Comparison of ENCODE assay signal across 1 cellular context in the genomic region with DNA sequence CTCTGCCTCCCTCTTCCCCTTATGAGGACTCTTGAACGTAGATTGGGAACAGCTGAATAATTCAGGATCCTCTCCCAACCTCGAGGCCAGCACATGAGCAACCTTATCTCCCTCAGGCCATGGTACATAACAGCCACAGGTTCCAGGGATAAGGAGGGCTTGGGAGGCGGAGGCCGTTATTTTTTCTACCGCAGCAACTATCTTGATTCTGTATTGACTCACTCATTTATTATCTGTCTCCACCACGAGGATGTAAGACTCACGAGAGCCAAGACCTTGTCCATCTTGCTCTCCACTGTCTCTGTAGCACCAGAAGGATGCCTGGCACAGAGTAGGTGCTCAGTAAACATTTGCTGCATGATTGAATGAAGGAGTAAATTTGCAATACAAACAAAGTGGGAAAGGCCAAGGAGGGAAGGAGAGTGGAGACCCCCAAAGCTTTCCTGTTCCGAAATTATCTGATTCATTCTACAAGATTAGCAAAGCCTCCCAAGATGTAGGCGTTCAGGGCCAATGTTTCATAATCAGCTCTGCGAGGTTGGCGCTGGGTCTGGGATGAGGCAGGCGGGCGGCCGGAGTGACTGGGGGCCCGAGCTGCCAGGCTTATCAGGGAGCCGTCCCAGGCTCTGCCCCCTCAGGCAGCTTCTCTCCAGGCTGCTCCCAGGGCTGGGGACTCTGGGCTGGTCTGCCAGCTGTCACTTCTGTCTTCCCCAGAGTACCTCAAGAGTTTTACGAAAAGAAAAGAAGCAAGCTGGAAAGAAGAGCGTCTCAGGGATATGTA.
TF ChIP-seq lines count a peak whose summit lies in the region.

No MANE protein-coding gene starts in this region.

TF ChIP-seq in K562, 482 proteins besides CTCF, POLR2A, EP300 and RAD21 (continued from another document and continues in another):
- TF ChIP-seq, protein P1, sequence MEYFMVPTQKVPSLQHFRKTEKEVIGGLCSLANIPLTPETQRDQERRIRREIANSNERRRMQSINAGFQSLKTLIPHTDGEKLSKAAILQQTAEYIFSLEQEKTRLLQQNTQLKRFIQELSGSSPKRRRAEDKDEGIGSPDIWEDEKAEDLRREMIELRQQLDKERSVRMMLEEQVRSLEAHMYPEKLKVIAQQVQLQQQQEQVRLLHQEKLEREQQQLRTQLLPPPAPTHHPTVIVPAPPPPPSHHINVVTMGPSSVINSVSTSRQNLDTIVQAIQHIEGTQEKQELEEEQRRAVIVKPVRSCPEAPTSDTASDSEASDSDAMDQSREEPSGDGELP (CRISPR knock-in tag; IDR thresholded peaks at IDR 0.05; ENCODE audit: borderline replicate concordance) = peak; percentile 76
- no peak for TF ChIP-seq ZNF696 (CRISPR knock-in tag; conservative IDR thresholded peaks at IDR 0.05)
- no peak for TF ChIP-seq HOXB6 (CRISPR knock-in tag; IDR thresholded peaks at IDR 0.05; ENCODE audit: borderline replicate concordance)
- TF ChIP-seq ZNF780A (CRISPR knock-in tag; IDR thresholded peaks at IDR 0.05) = no peak
- peak; percentile 94 to 96 for TF ChIP-seq KDM1A (IDR thresholded peaks at IDR 0.05)
- TF ChIP-seq TCF3 (CRISPR knock-in tag; IDR thresholded peaks at IDR 0.05) = peak; percentile 99
- peak; percentile 89 for TF ChIP-seq ZNF766 (CRISPR knock-in tag; conservative IDR thresholded peaks at IDR 0.05)
- peak in 1 of 2 experiments; percentile 48; a peak in 2 of 4 replicates for TF ChIP-seq NRF1 (conservative IDR thresholded peaks at IDR 0.05 in 1 of 2, IDR thresholded peaks at IDR 0.05 in 1 of 2)
- TF ChIP-seq, protein P2, sequence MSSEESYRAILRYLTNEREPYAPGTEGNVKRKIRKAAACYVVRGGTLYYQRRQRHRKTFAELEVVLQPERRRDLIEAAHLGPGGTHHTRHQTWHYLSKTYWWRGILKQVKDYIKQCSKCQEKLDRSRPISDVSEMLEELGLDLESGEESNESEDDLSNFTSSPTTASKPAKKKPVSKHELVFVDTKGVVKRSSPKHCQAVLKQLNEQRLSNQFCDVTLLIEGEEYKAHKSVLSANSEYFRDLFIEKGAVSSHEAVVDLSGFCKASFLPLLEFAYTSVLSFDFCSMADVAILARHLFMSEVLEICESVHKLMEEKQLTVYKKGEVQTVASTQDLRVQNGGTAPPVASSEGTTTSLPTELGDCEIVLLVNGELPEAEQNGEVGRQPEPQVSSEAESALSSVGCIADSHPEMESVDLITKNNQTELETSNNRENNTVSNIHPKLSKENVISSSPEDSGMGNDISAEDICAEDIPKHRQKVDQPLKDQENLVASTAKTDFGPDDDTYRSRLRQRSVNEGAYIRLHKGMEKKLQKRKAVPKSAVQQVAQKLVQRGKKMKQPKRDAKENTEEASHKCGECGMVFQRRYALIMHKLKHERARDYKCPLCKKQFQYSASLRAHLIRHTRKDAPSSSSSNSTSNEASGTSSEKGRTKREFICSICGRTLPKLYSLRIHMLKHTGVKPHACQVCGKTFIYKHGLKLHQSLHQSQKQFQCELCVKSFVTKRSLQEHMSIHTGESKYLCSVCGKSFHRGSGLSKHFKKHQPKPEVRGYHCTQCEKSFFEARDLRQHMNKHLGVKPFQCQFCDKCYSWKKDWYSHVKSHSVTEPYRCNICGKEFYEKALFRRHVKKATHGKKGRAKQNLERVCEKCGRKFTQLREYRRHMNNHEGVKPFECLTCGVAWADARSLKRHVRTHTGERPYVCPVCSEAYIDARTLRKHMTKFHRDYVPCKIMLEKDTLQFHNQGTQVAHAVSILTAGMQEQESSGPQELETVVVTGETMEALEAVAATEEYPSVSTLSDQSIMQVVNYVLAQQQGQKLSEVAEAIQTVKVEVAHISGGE (CRISPR knock-in tag; IDR thresholded peaks at IDR 0.05) = peak in 1 of 3 experiments; percentile 78; a peak in 2 of 6 replicates
- TF ChIP-seq KLF10 (CRISPR knock-in tag; IDR thresholded peaks at IDR 0.05) = no peak
- TF ChIP-seq ZSCAN32 (CRISPR knock-in tag; IDR thresholded peaks at IDR 0.05) = no peak
- TF ChIP-seq LEF1 (IDR thresholded peaks at IDR 0.05) = peak; percentile 90
- TF ChIP-seq, protein P3, sequence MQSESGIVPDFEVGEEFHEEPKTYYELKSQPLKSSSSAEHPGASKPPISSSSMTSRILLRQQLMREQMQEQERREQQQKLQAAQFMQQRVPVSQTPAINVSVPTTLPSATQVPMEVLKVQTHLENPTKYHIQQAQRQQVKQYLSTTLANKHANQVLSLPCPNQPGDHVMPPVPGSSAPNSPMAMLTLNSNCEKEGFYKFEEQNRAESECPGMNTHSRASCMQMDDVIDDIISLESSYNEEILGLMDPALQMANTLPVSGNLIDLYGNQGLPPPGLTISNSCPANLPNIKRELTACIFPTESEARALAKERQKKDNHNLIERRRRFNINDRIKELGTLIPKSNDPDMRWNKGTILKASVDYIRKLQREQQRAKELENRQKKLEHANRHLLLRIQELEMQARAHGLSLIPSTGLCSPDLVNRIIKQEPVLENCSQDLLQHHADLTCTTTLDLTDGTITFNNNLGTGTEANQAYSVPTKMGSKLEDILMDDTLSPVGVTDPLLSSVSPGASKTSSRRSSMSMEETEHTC (IDR thresholded peaks at IDR 0.05) = peak; percentile 96
- no peak for TF ChIP-seq FOXA1 (IDR thresholded peaks at IDR 0.05; ENCODE audit: borderline replicate concordance)
- TF ChIP-seq ZKSCAN8 (CRISPR knock-in tag; IDR thresholded peaks at IDR 0.05) = peak; percentile 77; the same call in 1 of the 2 replicates
- no peak for TF ChIP-seq MAFF (IDR thresholded peaks at IDR 0.05; ENCODE audit: low read length)
- no peak for TF ChIP-seq JUNB (CRISPR knock-in tag; conservative IDR thresholded peaks at IDR 0.05)
- 0 out of 4 replicates have a peak, but pooled peaks of 1 of the 2 experiments have one; percentile 32 for TF ChIP-seq NONO (IDR thresholded peaks at IDR 0.05; ENCODE audit: low read depth in 2 of 2, low read length in 1 of 2)
- TF ChIP-seq STAT5B (CRISPR knock-in tag; IDR thresholded peaks at IDR 0.05) = no peak
- no peak for TF ChIP-seq ATF1 (CRISPR knock-in tag; IDR thresholded peaks at IDR 0.05)
- TF ChIP-seq ATF1 (tag; IDR thresholded peaks at IDR 0.05) = peak; percentile 35; the same call in 1 of the 2 replicates
- TF ChIP-seq TGIF2 (CRISPR knock-in tag; IDR thresholded peaks at IDR 0.05) = no peak
- no peak for TF ChIP-seq RBM17 (IDR thresholded peaks at IDR 0.05; ENCODE audit: borderline replicate concordance, low read depth, low read length)
- no peak for TF ChIP-seq ZNF695 (CRISPR knock-in tag; IDR thresholded peaks at IDR 0.05)
- peak; percentile 97 for TF ChIP-seq CTBP1 (IDR thresholded peaks at IDR 0.05; ENCODE audit: borderline replicate concordance)
- TF ChIP-seq CHD1 (IDR thresholded peaks at IDR 0.05; ENCODE audit: low read length) = no peak
- no peak for TF ChIP-seq PHTF2 (CRISPR knock-in tag; IDR thresholded peaks at IDR 0.05)
- TF ChIP-seq SNIP1 (IDR thresholded peaks at IDR 0.05; ENCODE audit: low read depth) = no peak
- peak; percentile 66; the same call in 1 of the 2 replicates for TF ChIP-seq ZNF274 (IDR thresholded peaks at IDR 0.05; ENCODE audit: borderline replicate concordance, low read depth, low read length)
- TF ChIP-seq, protein P4, sequence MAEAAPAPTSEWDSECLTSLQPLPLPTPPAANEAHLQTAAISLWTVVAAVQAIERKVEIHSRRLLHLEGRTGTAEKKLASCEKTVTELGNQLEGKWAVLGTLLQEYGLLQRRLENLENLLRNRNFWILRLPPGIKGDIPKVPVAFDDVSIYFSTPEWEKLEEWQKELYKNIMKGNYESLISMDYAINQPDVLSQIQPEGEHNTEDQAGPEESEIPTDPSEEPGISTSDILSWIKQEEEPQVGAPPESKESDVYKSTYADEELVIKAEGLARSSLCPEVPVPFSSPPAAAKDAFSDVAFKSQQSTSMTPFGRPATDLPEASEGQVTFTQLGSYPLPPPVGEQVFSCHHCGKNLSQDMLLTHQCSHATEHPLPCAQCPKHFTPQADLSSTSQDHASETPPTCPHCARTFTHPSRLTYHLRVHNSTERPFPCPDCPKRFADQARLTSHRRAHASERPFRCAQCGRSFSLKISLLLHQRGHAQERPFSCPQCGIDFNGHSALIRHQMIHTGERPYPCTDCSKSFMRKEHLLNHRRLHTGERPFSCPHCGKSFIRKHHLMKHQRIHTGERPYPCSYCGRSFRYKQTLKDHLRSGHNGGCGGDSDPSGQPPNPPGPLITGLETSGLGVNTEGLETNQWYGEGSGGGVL (CRISPR knock-in tag; IDR thresholded peaks at IDR 0.05) = no peak
- no peak for TF ChIP-seq TCF7 (IDR thresholded peaks at IDR 0.05; ENCODE audit: borderline replicate concordance)
- TF ChIP-seq DDX20 (tag; IDR thresholded peaks at IDR 0.05; ENCODE audit: low read depth) = no peak
- no peak for TF ChIP-seq TFAM (CRISPR knock-in tag; conservative IDR thresholded peaks at IDR 0.05)
- peak; percentile 94 for TF ChIP-seq NFIC (IDR thresholded peaks at IDR 0.05)
- TF ChIP-seq GABPB2 (CRISPR knock-in tag; conservative IDR thresholded peaks at IDR 0.05) = no peak
- TF ChIP-seq, protein P5, sequence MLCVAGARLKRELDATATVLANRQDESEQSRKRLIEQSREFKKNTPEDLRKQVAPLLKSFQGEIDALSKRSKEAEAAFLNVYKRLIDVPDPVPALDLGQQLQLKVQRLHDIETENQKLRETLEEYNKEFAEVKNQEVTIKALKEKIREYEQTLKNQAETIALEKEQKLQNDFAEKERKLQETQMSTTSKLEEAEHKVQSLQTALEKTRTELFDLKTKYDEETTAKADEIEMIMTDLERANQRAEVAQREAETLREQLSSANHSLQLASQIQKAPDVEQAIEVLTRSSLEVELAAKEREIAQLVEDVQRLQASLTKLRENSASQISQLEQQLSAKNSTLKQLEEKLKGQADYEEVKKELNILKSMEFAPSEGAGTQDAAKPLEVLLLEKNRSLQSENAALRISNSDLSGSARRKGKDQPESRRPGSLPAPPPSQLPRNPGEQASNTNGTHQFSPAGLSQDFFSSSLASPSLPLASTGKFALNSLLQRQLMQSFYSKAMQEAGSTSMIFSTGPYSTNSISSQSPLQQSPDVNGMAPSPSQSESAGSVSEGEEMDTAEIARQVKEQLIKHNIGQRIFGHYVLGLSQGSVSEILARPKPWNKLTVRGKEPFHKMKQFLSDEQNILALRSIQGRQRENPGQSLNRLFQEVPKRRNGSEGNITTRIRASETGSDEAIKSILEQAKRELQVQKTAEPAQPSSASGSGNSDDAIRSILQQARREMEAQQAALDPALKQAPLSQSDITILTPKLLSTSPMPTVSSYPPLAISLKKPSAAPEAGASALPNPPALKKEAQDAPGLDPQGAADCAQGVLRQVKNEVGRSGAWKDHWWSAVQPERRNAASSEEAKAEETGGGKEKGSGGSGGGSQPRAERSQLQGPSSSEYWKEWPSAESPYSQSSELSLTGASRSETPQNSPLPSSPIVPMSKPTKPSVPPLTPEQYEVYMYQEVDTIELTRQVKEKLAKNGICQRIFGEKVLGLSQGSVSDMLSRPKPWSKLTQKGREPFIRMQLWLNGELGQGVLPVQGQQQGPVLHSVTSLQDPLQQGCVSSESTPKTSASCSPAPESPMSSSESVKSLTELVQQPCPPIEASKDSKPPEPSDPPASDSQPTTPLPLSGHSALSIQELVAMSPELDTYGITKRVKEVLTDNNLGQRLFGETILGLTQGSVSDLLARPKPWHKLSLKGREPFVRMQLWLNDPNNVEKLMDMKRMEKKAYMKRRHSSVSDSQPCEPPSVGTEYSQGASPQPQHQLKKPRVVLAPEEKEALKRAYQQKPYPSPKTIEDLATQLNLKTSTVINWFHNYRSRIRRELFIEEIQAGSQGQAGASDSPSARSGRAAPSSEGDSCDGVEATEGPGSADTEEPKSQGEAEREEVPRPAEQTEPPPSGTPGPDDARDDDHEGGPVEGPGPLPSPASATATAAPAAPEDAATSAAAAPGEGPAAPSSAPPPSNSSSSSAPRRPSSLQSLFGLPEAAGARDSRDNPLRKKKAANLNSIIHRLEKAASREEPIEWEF (CRISPR knock-in tag; IDR thresholded peaks at IDR 0.05) = peak; percentile 62; the same call in 1 of the 2 replicates
- TF ChIP-seq BRCA1 (IDR thresholded peaks at IDR 0.05) = no peak
- TF ChIP-seq BRCA1 (CRISPR knock-in tag; IDR thresholded peaks at IDR 0.05) = no peak
- TF ChIP-seq, protein P6, sequence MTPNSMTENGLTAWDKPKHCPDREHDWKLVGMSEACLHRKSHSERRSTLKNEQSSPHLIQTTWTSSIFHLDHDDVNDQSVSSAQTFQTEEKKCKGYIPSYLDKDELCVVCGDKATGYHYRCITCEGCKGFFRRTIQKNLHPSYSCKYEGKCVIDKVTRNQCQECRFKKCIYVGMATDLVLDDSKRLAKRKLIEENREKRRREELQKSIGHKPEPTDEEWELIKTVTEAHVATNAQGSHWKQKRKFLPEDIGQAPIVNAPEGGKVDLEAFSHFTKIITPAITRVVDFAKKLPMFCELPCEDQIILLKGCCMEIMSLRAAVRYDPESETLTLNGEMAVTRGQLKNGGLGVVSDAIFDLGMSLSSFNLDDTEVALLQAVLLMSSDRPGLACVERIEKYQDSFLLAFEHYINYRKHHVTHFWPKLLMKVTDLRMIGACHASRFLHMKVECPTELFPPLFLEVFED (CRISPR knock-in tag; conservative IDR thresholded peaks at IDR 0.05) = no peak
- no peak for TF ChIP-seq POLR2G (IDR thresholded peaks at IDR 0.05; ENCODE audit: low read depth, low read length)
- no peak for TF ChIP-seq GTF2F1 (IDR thresholded peaks at IDR 0.05; ENCODE audit: low read depth, low read length)
- TF ChIP-seq TEAD4 (IDR thresholded peaks at IDR 0.05; ENCODE audit: low read length) = peak; percentile 99
- no peak for TF ChIP-seq TEAD4 (CRISPR knock-in tag; IDR thresholded peaks at IDR 0.05; ENCODE audit: borderline replicate concordance)
- TF ChIP-seq SIN3B (IDR thresholded peaks at IDR 0.05; ENCODE audit: low read depth) = no peak
- TF ChIP-seq KLF16 (IDR thresholded peaks at IDR 0.05) = peak; percentile 97
- TF ChIP-seq SMAD1 (IDR thresholded peaks at IDR 0.05; ENCODE audit: low read depth, low read length, partially characterized antibody) = peak; percentile 70
- no peak for TF ChIP-seq SRSF1 (IDR thresholded peaks at IDR 0.05; ENCODE audit: low read depth, low read length)
- TF ChIP-seq GTF2A2 (tag; IDR thresholded peaks at IDR 0.05) = no peak
- TF ChIP-seq POU5F1 (IDR thresholded peaks at IDR 0.05; ENCODE audit: borderline replicate concordance, low read depth, low read length, partially characterized antibody) = no peak
- peak in 1 of 2 experiments; percentile 78 for TF ChIP-seq NCOA2 (IDR thresholded peaks at IDR 0.05; ENCODE audit: partially characterized antibody in 2 of 2)
- TF ChIP-seq CREM (IDR thresholded peaks at IDR 0.05; ENCODE audit: low read depth) = peak; percentile 72
- no peak for TF ChIP-seq RBBP5 (IDR thresholded peaks at IDR 0.05; ENCODE audit: borderline replicate concordance, insufficient read depth, low read length, poor library complexity, severe bottlenecking)
- TF ChIP-seq PML (IDR thresholded peaks at IDR 0.05; ENCODE audit: low read length) = peak; percentile 98
- TF ChIP-seq NR2C1 (IDR thresholded peaks at IDR 0.05) = 0 out of 2 replicates have a peak, but pooled peaks have one; percentile 29
- peak; percentile 56 for TF ChIP-seq NR2C1 (tag; IDR thresholded peaks at IDR 0.05)
- TF ChIP-seq ADNP (tag; IDR thresholded peaks at IDR 0.05) = peak; percentile 74; the same call in 1 of the 2 replicates
- peak; percentile 97 for TF ChIP-seq FOSL1 (tag; conservative IDR thresholded peaks at IDR 0.05)
- TF ChIP-seq JUN (IDR thresholded peaks at IDR 0.05; ENCODE audit: borderline replicate concordance, low read depth, low read length) = no peak; the same call in 1 of the 2 replicates
- TF ChIP-seq JUN (CRISPR knock-in tag; IDR thresholded peaks at IDR 0.05; ENCODE audit: borderline replicate concordance) = no peak
- TF ChIP-seq C11orf30 (IDR thresholded peaks at IDR 0.05; ENCODE audit: low read depth) = no peak
- no peak for TF ChIP-seq ZZZ3 (IDR thresholded peaks at IDR 0.05)
- TF ChIP-seq CEBPG (CRISPR knock-in tag; IDR thresholded peaks at IDR 0.05) = no peak
- peak in 1 of 2 experiments; percentile 30; a peak in 1 of 4 replicates for TF ChIP-seq CEBPG (tag; conservative IDR thresholded peaks at IDR 0.05 in 1 of 2, IDR thresholded peaks at IDR 0.05 in 1 of 2)
